14 cellular contexts compared by ENCODE assay signal in genomic region chr1:24899581-24900485, GRCh38. TPM values are rescaled to one million over a fixed set of nuclear protein-coding genes. Genes with fewer than 3 reads are reported as not detected.
A peak's percentile ranks its signal among the peaks of the same experiment; 100 is the strongest.
DNase-seq lines count a peak whose midpoint lies in the region; ATAC-seq and TF ChIP-seq lines count a peak whose summit lies in the region.
"Had no signal": no experiment of that assay in that cellular context is flagged by ENCODE, and none has a peak within 500 bp of the region (broad histone marks: within the 10 kb centered on the region; RNA-seq: fewer than 3 reads in every experiment).

No MANE protein-coding gene starts in this region.

- H3K9me3 ChIP-seq in CD8-positive, alpha-beta T cell (ENCODE audit: low read length): no peaks in the 10 kb centered on the region
- H3K9me3 ChIP-seq: Caco-2, HAP-1, suprapubic skin had no signal

- DNase-seq in CD8-positive, alpha-beta T cell: peak in 3 of 7 experiments; percentile 11 to 47 (median 19)
- DNase-seq in myocyte (ENCODE audit: low read depth) (peak; percentile 12), HUDEP-2 (lab: John Stamatoyannopoulos, UW; ENCODE audit: unreplicated experiment in 76 of 76) (no peak), KG1 (lab: John Stamatoyannopoulos, UW) (no peak), GM20000 (ENCODE audit: low spot score) (no peak)
- DNase-seq: Caco-2, midbrain had no signal

- intact Hi-C loops in CD8-positive, alpha-beta T cell (cut with DNase I, micrococcal nuclease): loop anchor here in 1 of 2 experiments (2.0 kb wide), 1 partner anchor 51 kb away; no protein-coding TSS in a partner anchor

- H3K4me3 Mint-ChIP-seq in CD8-positive, alpha-beta T cell: peak overlapping the region; percentile 20
- H3K4me3 Mint-ChIP-seq in activated T-helper 17 cell treated with anti-CD3 and anti-CD28 coated beads, Interleukin-2, amount 50 U/mL, for 72 hours: peak overlapping the region; percentile 63

- no peak for TF ChIP-seq CTCF in CD8-positive, alpha-beta T cell (IDR thresholded peaks at IDR 0.05)
- TF ChIP-seq CTCF in GM20000 (IDR thresholded peaks at IDR 0.05; ENCODE audit: extremely low read depth, missing control alignments): no peak

- peak overlapping the region; percentile 58 for H3K27ac Mint-ChIP-seq in CD8-positive, alpha-beta T cell
- H3K27ac Mint-ChIP-seq in activated T-helper 17 cell treated with anti-CD3 and anti-CD28 coated beads, Interleukin-2, amount 50 U/mL, for 72 hours: peak overlapping the region; percentile 97

- no peaks in the 10 kb centered on the region for H3K9me3 Mint-ChIP-seq in CD8-positive, alpha-beta T cell
- no peaks in the 10 kb centered on the region for H3K9me3 Mint-ChIP-seq in activated T-helper 17 cell treated with anti-CD3 and anti-CD28 coated beads, Interleukin-2, amount 50 U/mL, for 72 hours

- CTCF ChIA-PET in CD8-positive, alpha-beta T cell (lab: Charles Lee): interaction anchor here (0.6 to 4.0 kb wide), 8 partner anchors 10 to 142 kb away, joined by 3 to 21 read pairs (median 6); no protein-coding TSS in a partner anchor

- peaks cover 35% of the 10 kb centered on the region for H3K36me3 ChIP-seq in CD8-positive, alpha-beta T cell (ENCODE audit: insufficient read depth, low read length)
- H3K36me3 ChIP-seq: suprapubic skin had no signal

- H3K36me3 Mint-ChIP-seq in CD8-positive, alpha-beta T cell: peaks cover 46% of the 10 kb centered on the region
- H3K36me3 Mint-ChIP-seq in activated T-helper 17 cell treated with anti-CD3 and anti-CD28 coated beads, Interleukin-2, amount 50 U/mL, for 72 hours (ENCODE audit: low read depth): peaks cover 69% of the 10 kb centered on the region

- H3K27ac ChIP-seq in CD8-positive, alpha-beta T cell (ENCODE audit: low read depth, low read length): no peak overlapping the region
- H3K27ac ChIP-seq: KMS-11, suprapubic skin had no signal

- H3K27me3 Mint-ChIP-seq in CD8-positive, alpha-beta T cell (ENCODE audit: low read depth): no peaks in the 10 kb centered on the region
- H3K27me3 Mint-ChIP-seq in activated T-helper 17 cell treated with anti-CD3 and anti-CD28 coated beads, Interleukin-2, amount 50 U/mL, for 72 hours: no peaks in the 10 kb centered on the region

- peaks cover 24% of the 10 kb centered on the region for H3K4me1 ChIP-seq in CD8-positive, alpha-beta T cell (ENCODE audit: insufficient read depth, low read length)
- H3K4me1 ChIP-seq: Caco-2, HAP-1 had no signal

- POLR2A ChIA-PET in CD8-positive, alpha-beta T cell (lab: Charles Lee): interaction anchor here (1.4 to 3.0 kb wide), 3 partner anchors 11 to 31 kb away, joined by 4 to 16 read pairs (median 6); no protein-coding TSS in a partner anchor

- ATAC-seq in CD8-positive, alpha-beta T cell: peak; percentile 20
- peak; percentile 2 for ATAC-seq in activated T-helper 17 cell treated with anti-CD3 and anti-CD28 coated beads, Interleukin-2, amount 50 U/mL, for 72 hours (replicated peaks)
- no peak for ATAC-seq in GM21381 (IDR thresholded peaks at IDR 0.05; ENCODE audit: unreplicated experiment)

- H3K4me1 Mint-ChIP-seq in CD8-positive, alpha-beta T cell (ENCODE audit: low read depth): peaks cover 41% of the 10 kb centered on the region
- H3K4me1 Mint-ChIP-seq in activated T-helper 17 cell treated with anti-CD3 and anti-CD28 coated beads, Interleukin-2, amount 50 U/mL, for 72 hours: peaks cover 30% of the 10 kb centered on the region

- H3K27me3 ChIP-seq in CD8-positive, alpha-beta T cell (ENCODE audit: insufficient read depth, low read length): no peaks in the 10 kb centered on the region

- no peak overlapping the region for H3K4me3 ChIP-seq in CD8-positive, alpha-beta T cell (ENCODE audit: low read depth, low read length)
- H3K4me3 ChIP-seq: HAP-1, suprapubic skin had no signal

- TF ChIP-seq POLR2A in GM19193 (IDR thresholded peaks at IDR 0.05; ENCODE audit: extremely low read depth, insufficient read depth, insufficient read length): peak; percentile 64

RNA-seq across cellular contexts. Expression of gene RUNX3, which starts 30.2 kb away (rescaled TPM):
- 100 to 1,000 TPM; 423 to 424 TPM for total RNA-seq in CD8-positive, alpha-beta T cell
- total RNA-seq in activated T-helper 17 cell treated with anti-CD3 and anti-CD28 coated beads, Interleukin-2, amount 50 U/mL, for 72 hours: 100 to 1,000 TPM; 116 to 145 TPM
- total RNA-seq in myocyte: not detected in 2 replicates
- 0.11 TPM for polyA plus RNA-seq in myocyte (2012)
- total RNA-seq: cerebellum had no signal

Comparison
In these comparisons a context has a peak if more than half of its experiments do, and no peak if none do; other contexts are left out.
1. RNA of gene RUNX3, which starts 30.2 kb away (total RNA-seq): 423 to 424 TPM in CD8-positive, alpha-beta T cell and 116 to 145 TPM in activated T-helper 17 cell treated with anti-CD3 and anti-CD28 coated beads, Interleukin-2, amount 50 U/mL, for 72 hours; not detected in myocyte; every median in the first group is over 100 times any median in the second.